Comparison of ENCODE assay signal across 8 cellular contexts in the genomic region with DNA sequence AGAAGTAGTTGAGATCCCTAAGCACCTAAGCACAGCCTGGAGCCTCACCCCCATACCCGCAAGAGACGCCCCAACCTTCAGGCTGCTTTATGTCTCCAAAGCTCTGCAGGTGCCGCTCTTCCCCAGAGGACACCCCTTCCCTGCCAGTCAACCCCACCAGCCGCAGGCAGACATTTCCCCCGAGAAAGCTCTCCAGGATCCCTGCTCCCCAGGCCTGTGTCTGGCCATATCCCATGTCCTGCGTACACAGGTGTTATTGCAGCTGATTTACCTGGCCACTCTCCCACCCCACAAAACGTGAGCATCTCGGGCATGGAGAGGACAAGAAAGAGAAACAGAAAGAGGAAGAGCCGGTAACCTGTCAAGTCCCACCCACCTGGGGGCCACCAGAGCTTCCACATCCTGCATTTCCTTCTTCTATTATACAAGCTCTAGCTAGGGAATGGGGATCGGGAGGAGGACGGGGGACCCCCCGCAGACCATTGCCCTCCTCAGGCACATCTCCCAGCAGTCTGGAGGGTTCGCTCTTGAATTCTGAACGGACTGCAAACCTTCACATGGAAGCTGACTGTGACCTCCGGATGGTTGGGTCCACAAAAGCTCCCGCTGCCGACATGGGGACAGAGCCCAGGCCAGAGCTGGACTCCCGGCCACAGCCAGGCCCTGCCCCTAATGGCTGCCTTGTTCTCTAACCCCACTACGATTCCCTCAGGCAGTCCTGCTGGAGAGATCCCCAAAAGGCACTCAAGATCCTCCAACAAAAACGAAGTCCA. TPM values are rescaled to one million over a fixed set of nuclear protein-coding genes. Genes with fewer than 3 reads are reported as not detected.
A peak's percentile ranks its signal among the peaks of the same experiment; 100 is the strongest.
DNase-seq lines count a peak whose midpoint lies in the region; ATAC-seq and TF ChIP-seq lines count a peak whose summit lies in the region.

No MANE protein-coding gene starts in this region.

- peaks cover 3% of the 10 kb centered on the region for H3K79me1 ChIP-seq in trophoblast cell (ENCODE audit: low read length)

- no peak for TF ChIP-seq EP300 in upper lobe of left lung (IDR thresholded peaks at IDR 0.05)

- no peak overlapping the region for H2BK12ac ChIP-seq in trophoblast cell (ENCODE audit: low read length)

- H4K12ac ChIP-seq in trophoblast cell (ENCODE audit: low read depth, low read length): no peak overlapping the region

- peaks cover 90% of the 10 kb centered on the region for H4K20me1 ChIP-seq in Loucy (ENCODE audit: insufficient read depth, low read length, poor library complexity, severe bottlenecking)

- H3K23ac ChIP-seq in trophoblast cell (ENCODE audit: low read length): no peak overlapping the region

- H3K9me3 ChIP-seq in heart right ventricle (no peaks in the 10 kb centered on the region), Loucy (ENCODE audit: insufficient read depth, low read depth, low read length) (no peaks in the 10 kb centered on the region), upper lobe of left lung (no peaks in the 10 kb centered on the region), trophoblast cell (ENCODE audit: insufficient read depth, low read depth, low read length) (no peaks in the 10 kb centered on the region)

- no peak overlapping the region for H3K4ac ChIP-seq in trophoblast cell (ENCODE audit: low read depth, low read length)

- H4K8ac ChIP-seq in trophoblast cell (ENCODE audit: low read depth, low read length): no peak overlapping the region

- H3K79me2 ChIP-seq in Loucy (ENCODE audit: insufficient read depth, low read length): peaks cover 98% of the 10 kb centered on the region
- H3K79me2 ChIP-seq in trophoblast cell (ENCODE audit: control insufficient read depth, insufficient read depth, low read length, poor library complexity): no peaks in the 10 kb centered on the region

- peak overlapping the region; percentile 50 for H3K4me2 ChIP-seq in Loucy (ENCODE audit: low read depth, low read length, poor library complexity, severe bottlenecking)
- H3K4me2 ChIP-seq in trophoblast cell (ENCODE audit: low read length): no peak overlapping the region

- H3F3A ChIP-seq in Loucy (ENCODE audit: low read depth): 0 out of 2 replicates have a peak, but pooled peaks cover 4% of the 10 kb centered on the region

- H2BK5ac ChIP-seq in trophoblast cell (ENCODE audit: low read depth, low read length, poor library complexity): no peak overlapping the region

- no peak for ATAC-seq in heart right ventricle
- no peak for ATAC-seq in left cardiac atrium
- no peak for ATAC-seq in upper lobe of left lung (ENCODE audit: low FRiP score in 2 of 2)

- H3K4me1 ChIP-seq in heart right ventricle (peaks cover 3 to 91% (median 55%) of the 10 kb centered on the region in 9 donors), Loucy (ENCODE audit: insufficient read depth, low read length, poor library complexity, severe bottlenecking) (peaks cover 73% of the 10 kb centered on the region), upper lobe of left lung (peaks cover 64 to 97% (median 75%) of the 10 kb centered on the region in 4 donors), trophoblast cell (ENCODE audit: control insufficient read depth in 1 of 2, insufficient read depth in 2 of 2, low read length in 2 of 2) (peaks cover 15 to 24% of the 10 kb centered on the region in 2 experiments)

- 60 to 63% methylated on average over 20 of the region's 20 CpGs for WGBS in heart right ventricle, 2 donors
- 40 to 54% methylated on average over 18 to 20 of the region's 20 CpGs for WGBS in upper lobe of left lung, 2 donors
- WGBS in trophoblast cell (ENCODE audit: extremely low coverage, insufficient coverage, insufficient read length): no CpG with 5 or more reads among the region's 20 CpGs

- DNase-seq in heart right ventricle (no peak), left cardiac atrium (no peak), dermis blood vessel endothelial cell (peak; percentile 21), upper lobe of left lung (peak in 1 of 2 donors; percentile 49), medulla oblongata (ENCODE audit: extremely low spot score) (no peak), mucosa of gallbladder (ENCODE audit: low spot score) (no peak), trophoblast cell (no peak)

- no peaks in the 10 kb centered on the region for H3K9me2 ChIP-seq in Loucy (replicated peaks; ENCODE audit: low read depth, low read length)

- no peak overlapping the region for H2AK5ac ChIP-seq in trophoblast cell (ENCODE audit: low read length)

- intact Hi-C loops in heart right ventricle (cut with DNase I): no loop called here
- intact Hi-C loops in left cardiac atrium (cut with DNase I): no loop called here

- H3K36me3 ChIP-seq in heart right ventricle (no peaks in the 10 kb centered on the region), Loucy (ENCODE audit: insufficient read depth, low read length) (peaks cover 14% of the 10 kb centered on the region; the same call in 1 of the 2 replicates), upper lobe of left lung (no peaks in the 10 kb centered on the region), trophoblast cell (ENCODE audit: control insufficient read depth in 1 of 2, insufficient read depth in 2 of 2, low read length in 2 of 2) (no peaks in the 10 kb centered on the region)

- H3K14ac ChIP-seq in trophoblast cell (ENCODE audit: low read length): no peak overlapping the region

- H3K27me3 ChIP-seq in heart right ventricle (peaks cover 0 to 27% (median 4%) of the 10 kb centered on the region in 7 donors), Loucy (ENCODE audit: insufficient read depth, low read length, poor library complexity, severe bottlenecking) (no peaks in the 10 kb centered on the region), upper lobe of left lung (no peaks in the 10 kb centered on the region), trophoblast cell (ENCODE audit: insufficient read depth, low read length) (no peaks in the 10 kb centered on the region)

- H2BK120ac ChIP-seq in trophoblast cell (ENCODE audit: insufficient read depth, low read length, poor library complexity): no peak overlapping the region

- H3K9ac ChIP-seq in Loucy (ENCODE audit: low read depth, low read length, poor library complexity, severe bottlenecking) (no peak overlapping the region), trophoblast cell (ENCODE audit: low read length) (no peak overlapping the region)

- no peak overlapping the region for H4K91ac ChIP-seq in trophoblast cell (ENCODE audit: low read depth, low read length)

- no peak for TF ChIP-seq CTCF in heart right ventricle (IDR thresholded peaks at IDR 0.05)
- TF ChIP-seq CTCF in Loucy (conservative IDR thresholded peaks at IDR 0.05; ENCODE audit: low read length): no peak
- no peak for TF ChIP-seq CTCF in upper lobe of left lung (IDR thresholded peaks at IDR 0.05)

- no peak overlapping the region for H3K18ac ChIP-seq in trophoblast cell (ENCODE audit: low read length)

- H3K27ac ChIP-seq in heart right ventricle (peak overlapping the region in 6 of 10 donors; percentile 28 to 67 (median 50)), upper lobe of left lung (peak overlapping the region in 3 of 4 donors; percentile 1 to 79 (median 43)), trophoblast cell (ENCODE audit: low read depth, low read length) (no peak overlapping the region)

- no peak overlapping the region for H2AFZ ChIP-seq in Loucy (ENCODE audit: low read length)
- no peak overlapping the region for H2AFZ ChIP-seq in trophoblast cell (ENCODE audit: insufficient read depth, low read length, poor library complexity)

- no peak for TF ChIP-seq POLR2A in upper lobe of left lung (IDR thresholded peaks at IDR 0.05)

- H3K4me3 ChIP-seq in heart right ventricle: peak overlapping the region in 4 of 10 donors; percentile 5 to 48 (median 14)
- no peak overlapping the region for H3K4me3 ChIP-seq in Loucy (ENCODE audit: low read length, poor library complexity, severe bottlenecking)
- H3K4me3 ChIP-seq in upper lobe of left lung: peak overlapping the region in 3 of 4 donors; percentile 15 to 33 (median 25)
- H3K4me3 ChIP-seq in trophoblast cell (ENCODE audit: low read depth, low read length): no peak overlapping the region

RNA-seq across cellular contexts. Expression of a gene that starts 17.6 kb away (rescaled TPM):
- 1 to 10 TPM; 2.4 to 8.4 (median 4.9) TPM for total RNA-seq in heart right ventricle
- polyA plus RNA-seq in heart right ventricle: 1 to 10 TPM; 2.2 to 5.5 TPM
- 1 to 10 TPM; 3.5 to 5.0 TPM for total RNA-seq in left cardiac atrium
- total RNA-seq in dermis blood vessel endothelial cell: 31.1 and 50.0 TPM in 2 replicates
- total RNA-seq in upper lobe of left lung: 100 to 1,000 TPM in 1 of 6 donors, 10 to 100 TPM in 5; 33.1 to 119 (median 54.5) TPM
- 78.5 TPM for total RNA-seq in mucosa of gallbladder
- polyA plus RNA-seq in trophoblast cell (2013): 3.1 and 3.4 TPM in 2 replicates

Comparison
In these comparisons a context has a peak if more than half of its experiments do, and no peak if none do; other contexts are left out.
1. H3K4me3 ChIP-seq: peak in upper lobe of left lung (3 of 4); none in Loucy (single experiment) and trophoblast cell (single experiment).